In genomic region chr11:112555491-112556364, GRCh38 we compare ENCODE assay signal across 1 cellular context.
TF ChIP-seq lines count a peak whose summit lies in the region.

No MANE protein-coding gene starts in this region.

TF ChIP-seq in H1, 55 proteins besides CTCF, POLR2A, EP300 and RAD21 (continued from another document):
- no peak for TF ChIP-seq CHD7 (IDR thresholded peaks at IDR 0.05; ENCODE audit: insufficient replicate concordance, low read length)
- peak; percentile 31; the same call in 1 of the 2 replicates for TF ChIP-seq E2F6 (IDR thresholded peaks at IDR 0.05)
- TF ChIP-seq YY1 (IDR thresholded peaks at IDR 0.05; ENCODE audit: low read depth, low read length): 0 out of 2 replicates have a peak, but pooled peaks have one; percentile 26
- TF ChIP-seq SP4 (IDR thresholded peaks at IDR 0.05; ENCODE audit: low read length): no peak
- no peak for TF ChIP-seq BRCA1 (IDR thresholded peaks at IDR 0.05; ENCODE audit: low read depth, low read length)
